ENCODE assay signal across 8 cellular contexts in the genomic region with DNA sequence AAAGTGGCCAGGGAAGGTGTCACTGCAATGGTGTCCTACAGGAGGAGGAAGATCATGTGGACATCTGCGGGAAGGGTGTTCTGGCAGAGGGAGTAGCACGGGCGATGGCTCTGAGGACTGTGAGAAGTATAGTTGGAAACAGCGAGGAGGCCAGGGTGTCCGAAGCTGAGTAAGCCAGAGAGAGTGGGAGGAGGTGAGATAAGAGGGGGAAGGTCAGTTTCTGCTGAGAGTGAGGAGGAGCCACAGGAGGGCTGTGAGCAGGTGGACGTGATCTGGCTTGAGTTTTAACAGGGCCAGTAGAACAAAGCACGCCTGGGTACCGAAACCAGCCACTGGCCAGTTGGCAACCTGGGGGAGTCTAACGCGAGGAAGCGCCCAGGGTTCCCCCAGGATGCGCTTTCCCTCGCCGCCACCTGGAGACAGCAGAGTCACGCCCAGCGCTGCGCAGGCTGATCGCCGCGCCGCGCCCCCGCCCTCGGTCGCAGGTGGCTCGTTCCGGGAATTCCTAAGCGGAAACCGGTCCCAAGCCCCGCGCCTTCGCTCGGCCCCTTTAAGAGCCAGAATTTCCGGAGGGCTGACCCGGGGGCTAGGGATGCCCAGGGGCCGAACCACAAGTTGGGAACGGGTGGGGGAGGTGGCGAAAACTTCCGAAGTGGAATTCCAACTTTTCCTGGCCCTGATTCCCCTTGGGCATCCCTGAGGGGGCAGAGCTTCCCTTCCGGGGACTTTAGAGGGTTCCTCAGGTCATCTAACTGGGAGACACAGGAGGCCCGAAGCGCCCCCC. TPM values are rescaled to one million over a fixed set of nuclear protein-coding genes. Genes with fewer than 3 reads are reported as not detected.
A peak's percentile ranks its signal among the peaks of the same experiment; 100 is the strongest.
DNase-seq lines count a peak whose midpoint lies in the region; ATAC-seq and TF ChIP-seq lines count a peak whose summit lies in the region.

No MANE protein-coding gene starts in this region.

- H3K9me3 Mint-ChIP-seq in endothelial cell (ENCODE audit: unreplicated experiment): no peaks in the 10 kb centered on the region
- no peaks in the 10 kb centered on the region for H3K9me3 Mint-ChIP-seq in natural killer cell

- H3K4me2 ChIP-seq in mesenchymal stem cell (ENCODE audit: low read length, poor library complexity, severe bottlenecking): no peak overlapping the region

- 2% methylated on average over 41 of the region's 42 CpGs for WGBS in mesenchymal stem cell

- no peak overlapping the region for H2BK120ac ChIP-seq in mesenchymal stem cell (ENCODE audit: low read depth, low read length)

- H3K9ac ChIP-seq in mesenchymal stem cell (ENCODE audit: low read length): no peak overlapping the region

- DNase-seq in DMS79 (lab: John Stamatoyannopoulos, UW): peak; percentile 85
- peak; percentile 92 to 96 (median 93) for DNase-seq in NCI-H1417 (lab: John Stamatoyannopoulos, UW)
- peak; percentile 67 for DNase-seq in activated CD4-positive, alpha-beta T cell treated with anti-CD3 and anti-CD28 coated beads, Interleukin-2, amount 50 U/mL, for 1 hour
- DNase-seq in endothelial cell (ENCODE audit: low spot score): peak; percentile 66
- peak; percentile 16 for DNase-seq in natural killer cell
- DNase-seq in ureter (ENCODE audit: low spot score): peak; percentile 87
- DNase-seq in mesenchymal stem cell: no peak

- H2AK5ac ChIP-seq in mesenchymal stem cell (ENCODE audit: low read length, severe bottlenecking): no peak overlapping the region

- H2BK5ac ChIP-seq in mesenchymal stem cell (ENCODE audit: low read depth, low read length, poor library complexity, severe bottlenecking): no peak overlapping the region

- no peak overlapping the region for H3K27ac ChIP-seq in mesenchymal stem cell (ENCODE audit: low read length, poor library complexity, severe bottlenecking)

- H3K23ac ChIP-seq in mesenchymal stem cell (ENCODE audit: low read length in 2 of 2): peak overlapping the region in 1 of 2 experiments; percentile 42

- intact Hi-C loops in natural killer cell (cut with micrococcal nuclease): no loop called here

- no peak overlapping the region for H3K18ac ChIP-seq in mesenchymal stem cell (ENCODE audit: low read depth in 1 of 2, low read length in 2 of 2)

- H3K36me3 ChIP-seq in mesenchymal stem cell (ENCODE audit: control insufficient read depth in 1 of 2, insufficient read depth in 2 of 2, low read depth in 1 of 2, low read length in 2 of 2): no peaks in the 10 kb centered on the region

- no peaks in the 10 kb centered on the region for H3K79me1 ChIP-seq in mesenchymal stem cell (replicated peaks; ENCODE audit: low read length, poor library complexity, severe bottlenecking)

- TF ChIP-seq CTCF in endothelial cell (IDR thresholded peaks at IDR 0.05; ENCODE audit: unreplicated experiment) (no peak), natural killer cell (IDR thresholded peaks at IDR 0.05) (peak; percentile 15)

- H3K4me3 Mint-ChIP-seq in endothelial cell (ENCODE audit: unreplicated experiment) (peak overlapping the region; percentile 96), natural killer cell (peak overlapping the region; percentile 78)

- H3K36me3 Mint-ChIP-seq in endothelial cell (ENCODE audit: low read depth, unreplicated experiment) (peaks cover 8% of the 10 kb centered on the region), natural killer cell (peaks cover 7% of the 10 kb centered on the region)

- H4K91ac ChIP-seq in mesenchymal stem cell (ENCODE audit: low read length): no peak overlapping the region

- H3K27me3 Mint-ChIP-seq in endothelial cell (ENCODE audit: unreplicated experiment): peaks cover 13% of the 10 kb centered on the region
- H3K27me3 Mint-ChIP-seq in natural killer cell (ENCODE audit: low read depth in 2 of 2): peaks cover 38 to 50% of the 10 kb centered on the region in 2 donors

- no peak overlapping the region for H2BK15ac ChIP-seq in mesenchymal stem cell (ENCODE audit: low read depth, poor library complexity, severe bottlenecking)

- H3K4me1 ChIP-seq in mesenchymal stem cell (ENCODE audit: control insufficient read depth, insufficient read depth, low read depth, low read length): peaks cover 17% of the 10 kb centered on the region

- no peak overlapping the region for H3K14ac ChIP-seq in mesenchymal stem cell (ENCODE audit: low read length in 2 of 2)

- H3K27me3 ChIP-seq in mesenchymal stem cell (ENCODE audit: control insufficient read depth in 1 of 2, insufficient read depth in 1 of 2, low read length in 2 of 2): peaks cover 45 to 61% of the 10 kb centered on the region in 2 experiments

- H3K4me1 Mint-ChIP-seq in endothelial cell (ENCODE audit: unreplicated experiment) (peaks cover 10% of the 10 kb centered on the region), natural killer cell (peaks cover 14 to 24% of the 10 kb centered on the region in 2 donors)

- peak; percentile 43 for ATAC-seq in GM21717 (IDR thresholded peaks at IDR 0.05; ENCODE audit: unreplicated experiment)
- peak; percentile 34 to 56 (median 56) for ATAC-seq in natural killer cell

- H3K9me3 ChIP-seq in mesenchymal stem cell (ENCODE audit: control insufficient read depth, low read length): peaks cover 10% of the 10 kb centered on the region

- no peak overlapping the region for H3K4ac ChIP-seq in mesenchymal stem cell (ENCODE audit: low read depth in 1 of 2, low read length in 2 of 2)

- H2AFZ ChIP-seq in mesenchymal stem cell (ENCODE audit: low read depth, low read length): no peak overlapping the region

- H3K4me3 ChIP-seq in mesenchymal stem cell (ENCODE audit: insufficient read depth in 1 of 2, low read depth in 1 of 2, low read length in 2 of 2): peak overlapping the region in 1 of 2 experiments; percentile 49

- no peak overlapping the region for H4K8ac ChIP-seq in mesenchymal stem cell (ENCODE audit: low read length)

- H2BK12ac ChIP-seq in mesenchymal stem cell (ENCODE audit: low read length in 2 of 2): no peak overlapping the region

- H3K27ac Mint-ChIP-seq in endothelial cell (ENCODE audit: unreplicated experiment): peak overlapping the region; percentile 64
- peak overlapping the region in 1 of 2 donors; percentile 52 for H3K27ac Mint-ChIP-seq in natural killer cell

RNA-seq across cellular contexts. Expression of a gene that starts 1.1 kb away (rescaled TPM):
- total RNA-seq in endothelial cell (ENCODE audit: unreplicated experiment) (35.9 TPM), natural killer cell (1 to 10 TPM; 3.4 to 6.9 (median 6.7) TPM), ureter (55.2 TPM)
- 0.52 TPM for polyA plus RNA-seq in mesenchymal stem cell (2013, experiment 1 of 2)
- polyA plus RNA-seq in mesenchymal stem cell (2013, experiment 2 of 2): 0.53 TPM

RNA-seq across cellular contexts. Expression of a gene that starts 19.2 kb away (rescaled TPM):
- total RNA-seq in endothelial cell (ENCODE audit: unreplicated experiment): not detected
- not detected for total RNA-seq in natural killer cell
- total RNA-seq in ureter: not detected
- not detected for polyA plus RNA-seq in mesenchymal stem cell (2013, experiment 1 of 2)
- not detected for polyA plus RNA-seq in mesenchymal stem cell (2013, experiment 2 of 2)

RNA-seq across cellular contexts. Expression of a gene that starts 21.0 kb away (rescaled TPM):
- total RNA-seq in endothelial cell (ENCODE audit: unreplicated experiment): 92.2 TPM
- 100 to 1,000 TPM; 243 to 253 (median 250) TPM for total RNA-seq in natural killer cell
- 113 TPM for total RNA-seq in ureter
- polyA plus RNA-seq in mesenchymal stem cell (2013, experiment 1 of 2): 83.8 TPM
- polyA plus RNA-seq in mesenchymal stem cell (2013, experiment 2 of 2): 83.3 TPM

RNA-seq across cellular contexts. Expression of a gene that starts 34.6 kb away (rescaled TPM):
- total RNA-seq in endothelial cell (ENCODE audit: unreplicated experiment) (0.74 TPM), natural killer cell (1 to 10 TPM in 1 of 3 donors, under 1 TPM in 2; 0.34 to 1.5 (median 0.45) TPM), ureter (1.2 TPM)
- polyA plus RNA-seq in mesenchymal stem cell (2013, experiment 1 of 2): not detected
- not detected for polyA plus RNA-seq in mesenchymal stem cell (2013, experiment 2 of 2)

RNA-seq across cellular contexts. Expression of a gene that starts 44.2 kb away (rescaled TPM):
- total RNA-seq in endothelial cell (ENCODE audit: unreplicated experiment) (not detected), natural killer cell (not detected), ureter (not detected)
- polyA plus RNA-seq in mesenchymal stem cell (2013, experiment 1 of 2): not detected
- polyA plus RNA-seq in mesenchymal stem cell (2013, experiment 2 of 2): not detected
